In genomic region chr18:4106407-4107033, GRCh38 we compare ENCODE assay signal across 8 cellular contexts.
DNase-seq lines count a peak whose midpoint lies in the region; TF ChIP-seq lines count a peak whose summit lies in the region.
"Had no signal": no experiment of that assay in that cellular context is flagged by ENCODE, and none has a peak within 500 bp of the region (broad histone marks: within the 10 kb centered on the region; RNA-seq: fewer than 3 reads in every experiment).

No MANE protein-coding gene starts in this region.

- no peaks in the 10 kb centered on the region for H3K9me3 ChIP-seq in HAP-1
- H3K9me3 ChIP-seq: neutrophil had no signal

- CTCF ChIA-PET in activated CD4-positive, alpha-beta T cell treated with anti-CD3 and anti-CD28 coated beads, Interleukin-2, amount 10 ng/mL, durations not matched to agents 7 days and 5 days (lab: Charles Lee), result interaction anchor here (0.9 to 1.8 kb wide), 3 partner anchors 10 to 952 kb away, joined by 3 to 8 read pairs (median 4); no protein-coding TSS in a partner anchor

- no peak overlapping the region for H2AK5ac ChIP-seq in mesendoderm (ENCODE audit: low read length)

- TF ChIP-seq CTCF in GM06990 (IDR thresholded peaks at IDR 0.05; ENCODE audit: insufficient read depth, low read length, poor library complexity, severe bottlenecking), result peak; percentile 81

- no peak overlapping the region for H2BK5ac ChIP-seq in mesendoderm (ENCODE audit: low read length)

- no peak overlapping the region for H3K4ac ChIP-seq in mesendoderm (ENCODE audit: low read depth, low read length)

- POLR2A ChIA-PET in activated CD4-positive, alpha-beta T cell treated with anti-CD3 and anti-CD28 coated beads, Interleukin-2, amount 10 ng/mL, durations not matched to agents 7 days and 5 days (lab: Charles Lee), result no interaction called here

- H3K27ac ChIP-seq in mesendoderm (ENCODE audit: low read depth, low read length), result no peak overlapping the region
- H3K27ac ChIP-seq: neutrophil had no signal

- no peak overlapping the region for H3K23ac ChIP-seq in mesendoderm (ENCODE audit: low read length)

- H3K36me3 ChIP-seq in GM06990 (ENCODE audit: control insufficient read depth, insufficient read depth, low read length) (no peaks in the 10 kb centered on the region), HAP-1 (replicated peaks) (no peaks in the 10 kb centered on the region), mesendoderm (ENCODE audit: control insufficient read depth, insufficient read depth, low read length) (no peaks in the 10 kb centered on the region)
- H3K36me3 ChIP-seq: neutrophil had no signal

- DNase-seq in GM06990 (ENCODE audit: extremely low read depth, insufficient read length), result no peak
- peak; percentile 70 to 89 for DNase-seq in HAP-1 (ENCODE audit: low spot score in 2 of 2)
- peak; percentile 27 for DNase-seq in NCI-H1694 (lab: John Stamatoyannopoulos, UW)
- DNase-seq in activated CD4-positive, alpha-beta T cell treated with anti-CD3 and anti-CD28 coated beads, Interleukin-2, amount 10 ng/mL, durations not matched to agents 7 days and 5 days, result peak; percentile 71
- peak; percentile 26 for DNase-seq in effector CD4-positive, alpha-beta T cell
- peak; percentile 75 for DNase-seq in mesendoderm
- peak; percentile 53 for DNase-seq in stimulated activated CD8-positive, alpha-beta memory T cell treated with anti-CD3 and anti-CD28 coated beads, Interleukin-7, amount 100 ng/mL, for 24 hours (ENCODE audit: low read depth)

- H4K8ac ChIP-seq in mesendoderm (ENCODE audit: low read depth, low read length), result no peak overlapping the region

- H3K27me3 ChIP-seq in GM06990 (replicated peaks; ENCODE audit: control insufficient read depth, insufficient read depth, low read length) (no peaks in the 10 kb centered on the region), HAP-1 (ENCODE audit: low read depth) (no peaks in the 10 kb centered on the region), mesendoderm (ENCODE audit: insufficient read depth, low read length, poor library complexity) (no peaks in the 10 kb centered on the region)
- H3K27me3 ChIP-seq: neutrophil had no signal

- no peak overlapping the region for H3K18ac ChIP-seq in mesendoderm (ENCODE audit: low read length)

- H3K4me3 Mint-ChIP-seq in activated CD4-positive, alpha-beta T cell treated with anti-CD3 and anti-CD28 coated beads, Interleukin-2, amount 10 ng/mL, durations not matched to agents 7 days and 5 days, result no peak overlapping the region

- no peaks in the 10 kb centered on the region for H3K36me3 Mint-ChIP-seq in activated CD4-positive, alpha-beta T cell treated with anti-CD3 and anti-CD28 coated beads, Interleukin-2, amount 10 ng/mL, durations not matched to agents 7 days and 5 days (ENCODE audit: low read depth)

- H3K4me3 ChIP-seq in GM06990 (replicated peaks; ENCODE audit: low read depth, low read length), result no peak overlapping the region
- peak overlapping the region; percentile 2 for H3K4me3 ChIP-seq in HAP-1
- no peak overlapping the region for H3K4me3 ChIP-seq in mesendoderm (ENCODE audit: low read length)

- H2BK120ac ChIP-seq in mesendoderm (ENCODE audit: low read depth, low read length), result no peak overlapping the region

- no peaks in the 10 kb centered on the region for H3K79me1 ChIP-seq in mesendoderm (ENCODE audit: low read length)

- H3K27me3 Mint-ChIP-seq in activated CD4-positive, alpha-beta T cell treated with anti-CD3 and anti-CD28 coated beads, Interleukin-2, amount 10 ng/mL, durations not matched to agents 7 days and 5 days, result peaks cover 3% of the 10 kb centered on the region

- no peak overlapping the region for H4K5ac ChIP-seq in mesendoderm (ENCODE audit: low read length)

- no peaks in the 10 kb centered on the region for H3K79me2 ChIP-seq in mesendoderm (ENCODE audit: control insufficient read depth, insufficient read depth, low read length)

- no peak overlapping the region for H3K27ac Mint-ChIP-seq in activated CD4-positive, alpha-beta T cell treated with anti-CD3 and anti-CD28 coated beads, Interleukin-2, amount 10 ng/mL, durations not matched to agents 7 days and 5 days

- no peak overlapping the region for H3K4me2 ChIP-seq in mesendoderm (ENCODE audit: low read length)

- no peak overlapping the region for H2BK15ac ChIP-seq in mesendoderm (replicated peaks; ENCODE audit: low read depth)

- H3K4me1 ChIP-seq in HAP-1 (peaks cover 11% of the 10 kb centered on the region), mesendoderm (ENCODE audit: control insufficient read depth, low read depth, low read length) (no peaks in the 10 kb centered on the region)

- in situ Hi-C loops in HAP-1 (cut with MboI; ENCODE audit: low sequenced_read_pairs), result no loop called here

- no peaks in the 10 kb centered on the region for H3K9me3 Mint-ChIP-seq in activated CD4-positive, alpha-beta T cell treated with anti-CD3 and anti-CD28 coated beads, Interleukin-2, amount 10 ng/mL, durations not matched to agents 7 days and 5 days

- no peaks in the 10 kb centered on the region for H3K4me1 Mint-ChIP-seq in activated CD4-positive, alpha-beta T cell treated with anti-CD3 and anti-CD28 coated beads, Interleukin-2, amount 10 ng/mL, durations not matched to agents 7 days and 5 days

- no CpG with 5 or more reads among the region's 13 CpGs for WGBS in mesendoderm (ENCODE audit: extremely low coverage, insufficient coverage, low lambda C conversion rate)

- no peak overlapping the region for H3K9ac ChIP-seq in mesendoderm (ENCODE audit: low read length)

- H3K56ac ChIP-seq in mesendoderm (ENCODE audit: low read length), result no peak overlapping the region
